ENCODE assay signal across 20 cellular contexts in the genomic region with DNA sequence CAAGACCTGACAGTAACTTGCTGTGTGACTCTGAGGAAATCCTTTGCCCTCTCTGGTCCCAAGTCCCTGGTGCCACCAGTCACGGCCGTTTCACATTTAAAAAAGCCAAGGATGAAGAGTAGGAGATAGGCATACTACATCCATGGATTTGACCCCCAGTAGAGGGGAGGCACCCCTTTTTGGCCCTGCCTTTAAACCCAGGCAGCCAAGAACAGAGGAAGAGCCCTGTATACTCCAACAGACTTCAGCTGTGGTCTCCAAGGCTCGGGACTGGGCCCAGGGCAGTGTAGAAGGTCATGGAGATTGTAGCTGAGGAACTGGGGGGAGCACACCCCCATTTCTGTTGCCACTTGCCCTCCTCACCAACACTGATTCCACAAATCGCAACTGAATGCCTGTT. TPM values are rescaled to one million over a fixed set of nuclear protein-coding genes. Genes with fewer than 3 reads are reported as not detected.
DNase-seq lines count a peak whose midpoint lies in the region; ATAC-seq and TF ChIP-seq lines count a peak whose summit lies in the region.
"Had no signal": no experiment of that assay in that cellular context is flagged by ENCODE, and none has a peak within 500 bp of the region (broad histone marks: within the 10 kb centered on the region; RNA-seq: fewer than 3 reads in every experiment).

No MANE protein-coding gene starts in this region.

- H3K27ac ChIP-seq in mammary epithelial cell (ENCODE audit: insufficient read depth, low read depth, low read length) (no peak overlapping the region), osteoblast (ENCODE audit: low read depth, low read length) (no peak overlapping the region), skeletal muscle tissue (ENCODE audit: low read depth, low read length) (peak overlapping the region; percentile 95), aorta (ENCODE audit: low read depth in 1 of 2, low read length in 2 of 2) (no peak overlapping the region)
- H3K27ac ChIP-seq: 22Rv1, C4-2B, HL-60 had no signal

- ATAC-seq in aorta (ENCODE audit: low FRiP score): no peak
- ATAC-seq: A549 had no signal

- H3K27me3 Mint-ChIP-seq in MCF 10A (ENCODE audit: insufficient read depth, unreplicated experiment) (no peaks in the 10 kb centered on the region), CD14-positive monocyte (ENCODE audit: low read depth in 3 of 3) (peaks cover 3 to 21% (median 20%) of the 10 kb centered on the region in 3 donors)

- H3K27me3 ChIP-seq in mammary epithelial cell (ENCODE audit: insufficient read depth, low read length): no peaks in the 10 kb centered on the region
- no peaks in the 10 kb centered on the region for H3K27me3 ChIP-seq in osteoblast (ENCODE audit: insufficient read depth, low read length)
- no peaks in the 10 kb centered on the region for H3K27me3 ChIP-seq in skeletal muscle tissue (ENCODE audit: control insufficient read depth in 3 of 3, insufficient read depth in 3 of 3, low read length in 3 of 3)
- no peaks in the 10 kb centered on the region for H3K27me3 ChIP-seq in aorta (ENCODE audit: control insufficient read depth in 1 of 2, insufficient read depth in 2 of 2, low read length in 1 of 2)

- intact Hi-C loops in MCF 10A (cut with micrococcal nuclease): no loop called here
- intact Hi-C loops in mammary epithelial cell (cut with micrococcal nuclease): no loop called here
- intact Hi-C loops in aorta (cut with DNase I): no loop called here
- intact Hi-C loops in CD14-positive monocyte (cut with micrococcal nuclease): no loop called here

- H3K4me1 Mint-ChIP-seq in MCF 10A (ENCODE audit: insufficient read depth, unreplicated experiment): peaks cover 41% of the 10 kb centered on the region
- H3K4me1 Mint-ChIP-seq in CD14-positive monocyte: no peaks in the 10 kb centered on the region

- WGBS in mammary epithelial cell (ENCODE audit: low coverage, missing lambda C conversion rate): 88% methylated on average over 4 of the region's 4 CpGs
- 92 to 99% methylated on average over 4 of the region's 4 CpGs for WGBS in aorta, 2 donors

- CTCF ChIA-PET in MCF 10A (lab: Yijun Ruan, JAX) (interaction anchor here (0.6 to 2.2 kb wide), 3 partner anchors 32 to 296 kb away, joined by 3 to 8 read pairs (median 5); a partner anchor contains a TSS), mammary epithelial cell (lab: Charles Lee; ENCODE audit: low non-redundant PET) (no interaction called here)

- H3K36me3 Mint-ChIP-seq in MCF 10A (ENCODE audit: insufficient read depth, unreplicated experiment) (peaks cover 19% of the 10 kb centered on the region), CD14-positive monocyte (no peaks in the 10 kb centered on the region)
- H3K36me3 Mint-ChIP-seq: CD4-positive, alpha-beta memory T cell had no signal

- POLR2A ChIA-PET in MCF 10A (lab: Yijun Ruan, JAX): interaction anchor here (1.0 kb wide), 1 partner anchor 8 kb away, joined by 3 read pairs; no protein-coding TSS in a partner anchor

- in situ Hi-C loops in mammary epithelial cell (cut with MboI; ENCODE audit: low sequenced_read_pairs in 2 of 2): no loop called here

- H3K79me2 ChIP-seq in mammary epithelial cell (ENCODE audit: insufficient read depth, low read length): no peaks in the 10 kb centered on the region
- H3K79me2 ChIP-seq in osteoblast (ENCODE audit: insufficient read depth, low read length): no peaks in the 10 kb centered on the region

- H4K20me1 ChIP-seq in mammary epithelial cell (ENCODE audit: insufficient read depth, low read length) (no peaks in the 10 kb centered on the region), osteoblast (ENCODE audit: insufficient read depth, low read length) (no peaks in the 10 kb centered on the region)

- no peaks in the 10 kb centered on the region for H3K9me3 ChIP-seq in mammary epithelial cell (replicated peaks; ENCODE audit: insufficient read depth, low read length)
- no peaks in the 10 kb centered on the region for H3K9me3 ChIP-seq in osteoblast (ENCODE audit: low read depth, low read length)
- no peaks in the 10 kb centered on the region for H3K9me3 ChIP-seq in skeletal muscle tissue (ENCODE audit: control insufficient read depth in 3 of 3, low read length in 3 of 3)
- no peaks in the 10 kb centered on the region for H3K9me3 ChIP-seq in aorta (ENCODE audit: control insufficient read depth, low read length)
- H3K9me3 ChIP-seq: A549, HAP-1 had no signal

- BruUV-seq in MCF 10A (replicated peaks; lab: Mats Ljungman, UMichigan): no TSS peak
- BruUV-seq in mammary epithelial cell (replicated peaks; lab: Mats Ljungman, UMichigan): no TSS peak

- no peak overlapping the region for H3K9ac ChIP-seq in mammary epithelial cell (ENCODE audit: insufficient read depth, low read length)
- peak overlapping the region; percentile 1 to 93 (median 16) for H3K9ac ChIP-seq in skeletal muscle tissue (ENCODE audit: low read depth in 1 of 3, low read length in 3 of 3)

- H3K4me3 ChIP-seq in mammary epithelial cell (replicated peaks in 1 of 3; ENCODE audit: insufficient read depth in 1 of 3, low read depth in 2 of 3, low read length in 3 of 3) (no peak overlapping the region), osteoblast (ENCODE audit: insufficient read depth, low read length) (no peak overlapping the region), skeletal muscle tissue (ENCODE audit: low read length in 3 of 3) (peak overlapping the region; percentile 7 to 57 (median 29)), aorta (ENCODE audit: low read length in 2 of 2) (no peak overlapping the region)
- H3K4me3 ChIP-seq: A549, HAP-1 had no signal

- H3K27ac Mint-ChIP-seq in MCF 10A (ENCODE audit: low read depth, unreplicated experiment) (peak overlapping the region; percentile 66), CD14-positive monocyte (no peak overlapping the region)
- H3K27ac Mint-ChIP-seq: CD4-positive, alpha-beta memory T cell had no signal

- H3K9me3 Mint-ChIP-seq in MCF 10A (ENCODE audit: unreplicated experiment) (no peaks in the 10 kb centered on the region), CD14-positive monocyte (no peaks in the 10 kb centered on the region)

- DNase-seq in MCF 10A (ENCODE audit: unreplicated experiment) (no peak), mammary epithelial cell (no peak), osteoblast (ENCODE audit: insufficient read length, low spot score, missing footprints) (peak; percentile 36), GM03348 (ENCODE audit: low spot score) (no peak), aorta (no peak), CD14-positive monocyte (ENCODE audit: low spot score) (no peak)
- DNase-seq: AML-193; CD4-positive, alpha-beta memory T cell; DMS153; DMS79; GDM1 had no signal

- H2AFZ ChIP-seq in mammary epithelial cell (ENCODE audit: low read depth, low read length): no peak overlapping the region
- no peak overlapping the region for H2AFZ ChIP-seq in osteoblast (ENCODE audit: low read length)

- dilution Hi-C loops in mammary epithelial cell (cut with HindIII; ENCODE audit: low sequenced_read_pairs): no loop called here

- H3K36me3 ChIP-seq in mammary epithelial cell (ENCODE audit: insufficient read depth, low read length) (no peaks in the 10 kb centered on the region), osteoblast (ENCODE audit: insufficient read depth, low read length) (no peaks in the 10 kb centered on the region), skeletal muscle tissue (ENCODE audit: control insufficient read depth in 3 of 3, insufficient read depth in 3 of 3, low read length in 3 of 3) (peaks cover 4 to 15% (median 8%) of the 10 kb centered on the region in 3 donors), aorta (ENCODE audit: control insufficient read depth in 1 of 2, insufficient read depth in 2 of 2, low read length in 1 of 2) (no peaks in the 10 kb centered on the region)
- H3K36me3 ChIP-seq: HAP-1 had no signal

- H3K4me2 ChIP-seq in mammary epithelial cell (ENCODE audit: insufficient read depth, low read depth, low read length): no peak overlapping the region
- H3K4me2 ChIP-seq in osteoblast (ENCODE audit: insufficient read depth, low read length): no peak overlapping the region
- H3K4me2 ChIP-seq: A549 had no signal

- H3K4me1 ChIP-seq in mammary epithelial cell (ENCODE audit: insufficient read depth, low read length): peaks cover 28% of the 10 kb centered on the region
- peaks cover 26% of the 10 kb centered on the region for H3K4me1 ChIP-seq in osteoblast (ENCODE audit: insufficient read depth, low read length)
- peaks cover 63 to 83% (median 68%) of the 10 kb centered on the region in 3 donors for H3K4me1 ChIP-seq in skeletal muscle tissue (ENCODE audit: control insufficient read depth in 3 of 3, insufficient read depth in 3 of 3, low read length in 3 of 3)
- H3K4me1 ChIP-seq in aorta (ENCODE audit: control insufficient read depth in 1 of 2, insufficient read depth in 2 of 2, low read length in 2 of 2): no peaks in the 10 kb centered on the region

- TF ChIP-seq CTCF in MCF 10A (IDR thresholded peaks at IDR 0.05; ENCODE audit: unreplicated experiment) (no peak), mammary epithelial cell (conservative IDR thresholded peaks at IDR 0.05 in 1 of 2, IDR thresholded peaks at IDR 0.05 in 1 of 2; ENCODE audit: extremely low read depth in 1 of 2, insufficient read depth in 1 of 2, low read depth in 1 of 2, low read length in 2 of 2) (no peak), osteoblast (IDR thresholded peaks at IDR 0.05; ENCODE audit: extremely low read depth, low read depth, low read length) (no peak), CD14-positive monocyte (IDR thresholded peaks at IDR 0.05) (no peak)

- H3K4me3 Mint-ChIP-seq in MCF 10A (ENCODE audit: unreplicated experiment) (no peak overlapping the region), CD14-positive monocyte (no peak overlapping the region)
- H3K4me3 Mint-ChIP-seq: CD4-positive, alpha-beta memory T cell had no signal

RNA-seq across cellular contexts. Expression of a gene that starts 3.7 kb away (rescaled TPM):
- total RNA-seq in MCF 10A (2022): not detected in 2 replicates
- not detected for total RNA-seq in mammary epithelial cell
- polyA plus RNA-seq in mammary epithelial cell: not detected
- polyA minus RNA-seq in mammary epithelial cell: not detected
- total RNA-seq in osteoblast: not detected in 2 replicates
- total RNA-seq in skeletal muscle tissue: 222 TPM
- not detected for total RNA-seq in aorta
- polyA plus RNA-seq in aorta: under 1 TPM in 1 of 2 donors, not detected in 1; 0.25 TPM
- polyA plus RNA-seq in CD14-positive monocyte: not detected
- total RNA-seq: CD4-positive, alpha-beta memory T cell; Daoy; H4; HT1080 had no signal
- polyA plus RNA-seq: A549; CD4-positive, alpha-beta memory T cell had no signal

RNA-seq across cellular contexts. Expression of a gene that starts 32.1 kb away (rescaled TPM):
- 0.63 and 1.2 TPM in 2 replicates for total RNA-seq in MCF 10A (2022)
- 1 to 10 TPM; 1.3 to 8.0 TPM for total RNA-seq in mammary epithelial cell
- 0.19 TPM for polyA plus RNA-seq in mammary epithelial cell
- not detected for polyA minus RNA-seq in mammary epithelial cell
- 2.5 and 6.2 TPM in 2 replicates for total RNA-seq in osteoblast
- 0.52 TPM for total RNA-seq in skeletal muscle tissue
- 1 to 10 TPM in 1 of 2 donors, under 1 TPM in 1; 0.54 to 2.3 TPM for total RNA-seq in aorta
- polyA plus RNA-seq in aorta: under 1 TPM in 1 of 2 donors, not detected in 1; 0.72 TPM
- under 1 TPM in 1 of 2 donors, not detected in 1; 0.07 TPM for polyA plus RNA-seq in CD14-positive monocyte

Comparison
In these comparisons a context has a peak if more than half of its experiments do, and no peak if none do; other contexts are left out.
1. H3K4me3 ChIP-seq: peak in skeletal muscle tissue (3 of 3); none in mammary epithelial cell (0 of 3), osteoblast (single experiment) and aorta (0 of 2).
2. RNA of a gene that starts 3.7 kb away (total RNA-seq): 222 TPM in skeletal muscle tissue (single experiment); not detected in MCF 10A, not detected in mammary epithelial cell, not detected in osteoblast and not detected in aorta; every median in the first group is over 100 times any median in the second.